In genomic region chr2:236904389-236905263, GRCh38 we compare ENCODE assay signal across 23 cellular contexts.
DNase-seq lines count a peak whose midpoint lies in the region; ATAC-seq, FAIRE-seq and TF ChIP-seq lines count a peak whose summit lies in the region.
"Had no signal": no experiment of that assay in that cellular context is flagged by ENCODE, and none has a peak within 500 bp of the region (broad histone marks: within the 10 kb centered on the region; RNA-seq: fewer than 3 reads in every experiment).

No MANE protein-coding gene starts in this region.

- H3K27me3 Mint-ChIP-seq in activated CD8-positive, alpha-beta T cell treated with anti-CD3 and anti-CD28 coated beads, Interleukin-2, amount 10 ng/mL, durations not matched to agents 7 days and 5 days (ENCODE audit: low read depth), result peaks cover 9% of the 10 kb centered on the region
- peaks cover 11% of the 10 kb centered on the region for H3K27me3 Mint-ChIP-seq in activated CD8-positive, alpha-beta T cell treated with anti-CD3 and anti-CD28 coated beads for 36 hours
- no peaks in the 10 kb centered on the region for H3K27me3 Mint-ChIP-seq in neural crest cell (ENCODE audit: low read depth)

- peak; percentile 1 for DNase-seq in activated CD8-positive, alpha-beta T cell treated with anti-CD3 and anti-CD28 coated beads, Interleukin-2, amount 10 ng/mL, durations not matched to agents 7 days and 5 days
- DNase-seq in activated CD8-positive, alpha-beta T cell treated with anti-CD3 and anti-CD28 coated beads for 36 hours, result no peak
- DNase-seq in bronchial epithelial cell (ENCODE audit: low read depth) (no peak), neural crest cell (ENCODE audit: low read depth, low spot score) (no peak), AG08395 (ENCODE audit: low spot score) (no peak), NOMO-1 treated with DMSO at 0.1 percent for 48 hours (lab: John Stamatoyannopoulos, UW; ENCODE audit: unreplicated experiment) (no peak), DMS114 treated with DMSO at 0.1 percent for 48 hours (lab: John Stamatoyannopoulos, UW; ENCODE audit: unreplicated experiment) (no peak)
- DNase-seq: Calu3; CD8-positive, alpha-beta T cell; DMS79; H7; HFFc6; KBM-7; NCI-H187; NCI-H2107; NCI-H524 treated with DMSO at 0.1 percent for 48 hours had no signal

- POLR2A ChIA-PET in activated CD8-positive, alpha-beta T cell treated with anti-CD3 and anti-CD28 coated beads, Interleukin-2, amount 10 ng/mL, durations not matched to agents 7 days and 5 days (lab: Charles Lee), result no interaction called here
- POLR2A ChIA-PET in activated CD8-positive, alpha-beta T cell treated with anti-CD3 and anti-CD28 coated beads for 36 hours (lab: Charles Lee), result no interaction called here

- CTCF ChIA-PET in activated CD8-positive, alpha-beta T cell treated with anti-CD3 and anti-CD28 coated beads, Interleukin-2, amount 10 ng/mL, durations not matched to agents 7 days and 5 days (lab: Charles Lee), result no interaction called here
- CTCF ChIA-PET in activated CD8-positive, alpha-beta T cell treated with anti-CD3 and anti-CD28 coated beads for 36 hours (lab: Charles Lee), result no interaction called here

- ATAC-seq in activated CD8-positive, alpha-beta T cell treated with anti-CD3 and anti-CD28 coated beads, Interleukin-2, amount 10 ng/mL, durations not matched to agents 7 days and 5 days, result no peak
- no peak for ATAC-seq in activated CD8-positive, alpha-beta T cell treated with anti-CD3 and anti-CD28 coated beads for 36 hours
- ATAC-seq in GM18867 (IDR thresholded peaks at IDR 0.05; ENCODE audit: unreplicated experiment), result no peak
- ATAC-seq: CD8-positive, alpha-beta T cell; HepG2; Right ventricle myocardium inferior had no signal

- no peak for TF ChIP-seq CTCF in activated CD8-positive, alpha-beta T cell treated with anti-CD3 and anti-CD28 coated beads for 36 hours (IDR thresholded peaks at IDR 0.05)
- TF ChIP-seq CTCF in bronchial epithelial cell (IDR thresholded peaks at IDR 0.05; ENCODE audit: insufficient read depth, low read length, severe bottlenecking), result no peak
- no peak for TF ChIP-seq CTCF in neural crest cell (conservative IDR thresholded peaks at IDR 0.05)

- H3K27ac Mint-ChIP-seq in activated CD8-positive, alpha-beta T cell treated with anti-CD3 and anti-CD28 coated beads, Interleukin-2, amount 10 ng/mL, durations not matched to agents 7 days and 5 days, result no peak overlapping the region
- H3K27ac Mint-ChIP-seq in activated CD8-positive, alpha-beta T cell treated with anti-CD3 and anti-CD28 coated beads for 36 hours, result no peak overlapping the region
- H3K27ac Mint-ChIP-seq in neural crest cell (ENCODE audit: unreplicated experiment), result peak overlapping the region; percentile 58
- H3K27ac Mint-ChIP-seq: CD8-positive, alpha-beta T cell; HFFc6 had no signal

- H3K4me1 Mint-ChIP-seq in activated CD8-positive, alpha-beta T cell treated with anti-CD3 and anti-CD28 coated beads, Interleukin-2, amount 10 ng/mL, durations not matched to agents 7 days and 5 days (ENCODE audit: low read depth), result no peaks in the 10 kb centered on the region
- H3K4me1 Mint-ChIP-seq in activated CD8-positive, alpha-beta T cell treated with anti-CD3 and anti-CD28 coated beads for 36 hours (ENCODE audit: low read depth), result no peaks in the 10 kb centered on the region
- peaks cover 54% of the 10 kb centered on the region for H3K4me1 Mint-ChIP-seq in neural crest cell

- no peaks in the 10 kb centered on the region for H3K9me3 Mint-ChIP-seq in activated CD8-positive, alpha-beta T cell treated with anti-CD3 and anti-CD28 coated beads, Interleukin-2, amount 10 ng/mL, durations not matched to agents 7 days and 5 days (ENCODE audit: insufficient read depth)
- no peaks in the 10 kb centered on the region for H3K9me3 Mint-ChIP-seq in activated CD8-positive, alpha-beta T cell treated with anti-CD3 and anti-CD28 coated beads for 36 hours
- no peaks in the 10 kb centered on the region for H3K9me3 Mint-ChIP-seq in neural crest cell
- H3K9me3 Mint-ChIP-seq: CD8-positive, alpha-beta T cell; HFFc6 had no signal

- H3K27me3 ChIP-seq in bronchial epithelial cell (ENCODE audit: control insufficient read depth, insufficient read depth, low read length), result no peaks in the 10 kb centered on the region
- H3K27me3 ChIP-seq: BLaER1 treated with 17β-estradiol and CSF1 and Interleukin-3, amounts not matched to agents 10 nM and 100 nM had no signal

- no peaks in the 10 kb centered on the region for H3K36me3 ChIP-seq in bronchial epithelial cell (ENCODE audit: control insufficient read depth, insufficient read depth, low read length)
- H3K36me3 ChIP-seq: BLaER1 treated with 17β-estradiol and CSF1 and Interleukin-3, amounts not matched to agents 10 nM and 100 nM had no signal

- no peak overlapping the region for H3K4me3 ChIP-seq in bronchial epithelial cell (ENCODE audit: low read depth, low read length)
- H3K4me3 ChIP-seq: BLaER1 treated with 17β-estradiol and CSF1 and Interleukin-3, amounts not matched to agents 10 nM and 100 nM had no signal

- intact Hi-C loops in activated CD8-positive, alpha-beta T cell treated with anti-CD3 and anti-CD28 coated beads for 36 hours (cut with micrococcal nuclease), result no loop called here

- no peaks in the 10 kb centered on the region for H3K36me3 Mint-ChIP-seq in activated CD8-positive, alpha-beta T cell treated with anti-CD3 and anti-CD28 coated beads, Interleukin-2, amount 10 ng/mL, durations not matched to agents 7 days and 5 days (ENCODE audit: low read depth)
- H3K36me3 Mint-ChIP-seq in activated CD8-positive, alpha-beta T cell treated with anti-CD3 and anti-CD28 coated beads for 36 hours (ENCODE audit: low read depth), result no peaks in the 10 kb centered on the region
- no peaks in the 10 kb centered on the region for H3K36me3 Mint-ChIP-seq in neural crest cell (ENCODE audit: low read depth)
- H3K36me3 Mint-ChIP-seq: CD8-positive, alpha-beta T cell had no signal

- H3K4me3 Mint-ChIP-seq in activated CD8-positive, alpha-beta T cell treated with anti-CD3 and anti-CD28 coated beads, Interleukin-2, amount 10 ng/mL, durations not matched to agents 7 days and 5 days, result no peak overlapping the region
- no peak overlapping the region for H3K4me3 Mint-ChIP-seq in activated CD8-positive, alpha-beta T cell treated with anti-CD3 and anti-CD28 coated beads for 36 hours
- H3K4me3 Mint-ChIP-seq in neural crest cell, result no peak overlapping the region
- H3K4me3 Mint-ChIP-seq: CD8-positive, alpha-beta T cell; HFFc6 had no signal

- peak; percentile 84 for FAIRE-seq in bronchial epithelial cell (lab: Jason Lieb, UNC)
- FAIRE-seq: GM12892, GM18507, HepG2, RCC 7860 had no signal
